ENCODE assay signal across 1 cellular context in genomic region chr9:129641751-129642585, GRCh38.
A peak's percentile ranks its signal among the peaks of the same experiment; 100 is the strongest.
TF ChIP-seq lines count a peak whose summit lies in the region.

ASB6 (minus strand) TSS chr9:129642151; CDS start chr9:129641999, 152 bp downstream.

TF ChIP-seq in IMR-90, 13 proteins besides CTCF, POLR2A, EP300 and RAD21 (continued from another document):
- TF ChIP-seq ELK1 (IDR thresholded peaks at IDR 0.05; ENCODE audit: borderline replicate concordance, low read depth, low read length): peak; percentile 50; the same call in 1 of the 2 replicates
- no peak for TF ChIP-seq FOS (IDR thresholded peaks at IDR 0.05; ENCODE audit: low read depth, low read length)
- peak; percentile 93 for TF ChIP-seq MAZ (IDR thresholded peaks at IDR 0.05; ENCODE audit: borderline replicate concordance, low read depth, low read length)
- TF ChIP-seq MXI1 (IDR thresholded peaks at IDR 0.05; ENCODE audit: borderline replicate concordance, low read depth, low read length): no peak
- TF ChIP-seq MAFK (IDR thresholded peaks at IDR 0.05; ENCODE audit: low read depth, low read length): no peak
- TF ChIP-seq CEBPB (IDR thresholded peaks at IDR 0.05; ENCODE audit: low read depth, low read length): no peak
- TF ChIP-seq CHD1 (IDR thresholded peaks at IDR 0.05; ENCODE audit: low read depth, low read length): peak; percentile 81
- no peak for TF ChIP-seq RFX5 (IDR thresholded peaks at IDR 0.05; ENCODE audit: low read depth, low read length)
- TF ChIP-seq BHLHE40 (IDR thresholded peaks at IDR 0.05; ENCODE audit: low read depth, low read length): 0 out of 2 replicates have a peak, but pooled peaks have one; percentile 4
